In the genomic region with DNA sequence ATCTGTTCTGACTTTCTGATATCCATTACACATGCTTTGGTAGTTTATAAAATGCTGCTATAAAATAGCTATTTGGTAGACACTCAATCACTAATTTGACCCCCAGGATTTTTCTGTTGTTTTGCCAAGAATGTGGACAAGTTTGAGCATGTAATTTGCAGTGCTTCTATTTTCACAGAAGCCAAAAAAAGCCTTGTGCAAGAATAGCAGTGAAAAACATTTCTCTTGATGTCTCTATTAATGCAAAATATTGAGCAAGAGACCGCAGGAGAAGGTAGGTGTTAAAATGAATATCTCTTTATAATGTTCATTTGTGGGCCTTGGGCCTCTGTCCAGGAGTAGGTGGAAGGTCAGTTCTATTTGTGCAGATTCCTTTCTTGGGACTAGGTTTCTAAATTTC, we compare ENCODE assay signal across 33 cellular contexts. TPM values are rescaled to one million over a fixed set of nuclear protein-coding genes. Genes with fewer than 3 reads are reported as not detected.
DNase-seq lines count a peak whose midpoint lies in the region; ATAC-seq, FAIRE-seq and TF ChIP-seq lines count a peak whose summit lies in the region.
"Had no signal": no experiment of that assay in that cellular context is flagged by ENCODE, and none has a peak within 500 bp of the region (broad histone marks: within the 10 kb centered on the region; RNA-seq: fewer than 3 reads in every experiment).

No MANE protein-coding gene starts in this region.

- H3K9me3 ChIP-seq in astrocyte (ENCODE audit: insufficient read depth, low read depth, low read length) (no peaks in the 10 kb centered on the region), gastrocnemius medialis (no peaks in the 10 kb centered on the region), mucosa of descending colon (no peaks in the 10 kb centered on the region)
- H3K9me3 ChIP-seq: BLaER1, colonic mucosa, HAP-1, lower lobe of right lung, Peyer's patch, uterus had no signal

- no peaks in the 10 kb centered on the region for H3K27me3 ChIP-seq in astrocyte (ENCODE audit: insufficient read depth, low read length)
- H3K27me3 ChIP-seq in gastrocnemius medialis, result no peaks in the 10 kb centered on the region
- H3K27me3 ChIP-seq: BLaER1, colonic mucosa, Peyer's patch, uterus had no signal

- H3K4me1 ChIP-seq in astrocyte (ENCODE audit: insufficient read depth, low read length) (peaks cover 18% of the 10 kb centered on the region), gastrocnemius medialis (peaks cover 66 to 69% of the 10 kb centered on the region in 2 donors), mucosa of descending colon (ENCODE audit: low read depth) (no peaks in the 10 kb centered on the region)
- H3K4me1 ChIP-seq: colonic mucosa, HAP-1, lower lobe of right lung, Peyer's patch, uterus had no signal

- DNase-seq in EH (ENCODE audit: low read depth) (peak; percentile 55), astrocyte (ENCODE audit: low read depth) (peak; percentile 57), fibroblast of gingiva (ENCODE audit: low read depth) (peak; percentile 42), gastrocnemius medialis (no peak), NCI-H748 treated with DMSO at 0.1 percent for 48 hours (lab: John Stamatoyannopoulos, UW) (no peak), mucosa of descending colon (no peak)
- DNase-seq: activated CD4-positive, alpha-beta T cell treated with anti-CD3 and anti-CD28 coated beads for 48 hours; activated CD8-positive, alpha-beta memory T cell treated with anti-CD3 and anti-CD28 coated beads for 24 hours; activated T-cell treated with anti-CD3 and anti-CD28 coated beads for 4 hours; colonic mucosa; DMS153; effector CD8-positive, alpha-beta T cell; KG1; lower lobe of right lung; MM.1S; NCI-H1417; NCI-H2081; NCI-H226; NCI-H69; Peyer's patch; stimulated activated naive CD4-positive, alpha-beta T cell; T1000; uterus; WERI-Rb-1 had no signal

- no peaks in the 10 kb centered on the region for H3K27me3 Mint-ChIP-seq in astrocyte (ENCODE audit: low read depth, unreplicated experiment)
- H3K27me3 Mint-ChIP-seq: activated naive CD4-positive, alpha-beta T cell treated with anti-CD3 and anti-CD28 coated beads, Interleukin-2, amount 50 U/mL, for 24 hours had no signal

- no peak overlapping the region for H3K27ac ChIP-seq in astrocyte (ENCODE audit: low read depth, low read length)
- H3K27ac ChIP-seq in gastrocnemius medialis, result peak overlapping the region; percentile 80 to 89 (median 86)
- H3K27ac ChIP-seq: BLaER1, colonic mucosa, lower lobe of right lung, Peyer's patch, skin epidermis, uterus, WERI-Rb-1 had no signal

- peak overlapping the region; percentile 54 for H3K27ac Mint-ChIP-seq in astrocyte (ENCODE audit: unreplicated experiment)
- H3K27ac Mint-ChIP-seq: activated naive CD4-positive, alpha-beta T cell treated with anti-CD3 and anti-CD28 coated beads, Interleukin-2, amount 50 U/mL, for 24 hours; activated T-helper 2 cell treated with anti-CD3 and anti-CD28 coated beads, Interferon-gamma antibody, Interleukin-2, Interleukin-4, amounts not matched to agents 10 μg/mL and 5 μg/mL and 100 μg/mL, durations not matched to agents 14 hours and 24 hours and 36 hours; nephron had no signal

- in situ Hi-C loops in gastrocnemius medialis (cut with MboI; ENCODE audit: low sequenced_read_pairs in 4 of 4), result loop anchor here in 1 of 4 donors (25.0 kb wide), 1 partner anchor 134 kb away; the partner anchor contains the start of gene BACH1

- TF ChIP-seq CTCF in astrocyte (IDR thresholded peaks at IDR 0.05; ENCODE audit: insufficient read depth, low read depth, low read length) (no peak), gastrocnemius medialis (IDR thresholded peaks at IDR 0.05 in 4 of 5, conservative IDR thresholded peaks at IDR 0.05 in 1 of 5) (no peak), mucosa of descending colon (IDR thresholded peaks at IDR 0.05) (no peak)

- H3K4me1 Mint-ChIP-seq in astrocyte (ENCODE audit: low read depth, unreplicated experiment), result peaks cover 36% of the 10 kb centered on the region
- H3K4me1 Mint-ChIP-seq: activated naive CD4-positive, alpha-beta T cell treated with anti-CD3 and anti-CD28 coated beads, Interleukin-2, amount 50 U/mL, for 24 hours had no signal

- H3K4me2 ChIP-seq in astrocyte (ENCODE audit: low read length), result no peak overlapping the region
- H3K4me2 ChIP-seq: BLaER1 had no signal

- peaks cover 12% of the 10 kb centered on the region for H3K36me3 Mint-ChIP-seq in astrocyte (ENCODE audit: low read depth, unreplicated experiment)
- H3K36me3 Mint-ChIP-seq: activated naive CD4-positive, alpha-beta T cell treated with anti-CD3 and anti-CD28 coated beads, Interleukin-2, amount 50 U/mL, for 24 hours had no signal

- H3K9me3 Mint-ChIP-seq in astrocyte (ENCODE audit: unreplicated experiment), result no peaks in the 10 kb centered on the region
- H3K9me3 Mint-ChIP-seq: activated naive CD4-positive, alpha-beta T cell treated with anti-CD3 and anti-CD28 coated beads, Interleukin-2, amount 50 U/mL, for 24 hours; activated T-helper 2 cell treated with anti-CD3 and anti-CD28 coated beads, Interferon-gamma antibody, Interleukin-2, Interleukin-4, amounts not matched to agents 10 μg/mL and 5 μg/mL and 100 μg/mL, durations not matched to agents 14 hours and 24 hours and 36 hours; nephron had no signal

- TF ChIP-seq POLR2A in gastrocnemius medialis (IDR thresholded peaks at IDR 0.05) (no peak), GM18505 (IDR thresholded peaks at IDR 0.05; ENCODE audit: borderline replicate concordance, extremely low read depth, insufficient read depth, insufficient read length) (no peak)

- peaks cover 15% of the 10 kb centered on the region for H3K79me2 ChIP-seq in astrocyte (ENCODE audit: insufficient read depth, low read length)

- H3K4me3 ChIP-seq in astrocyte (ENCODE audit: insufficient read depth, low read depth, low read length) (no peak overlapping the region), gastrocnemius medialis (no peak overlapping the region), mucosa of descending colon (no peak overlapping the region)
- H3K4me3 ChIP-seq: BLaER1, colonic mucosa, GM12878, HAP-1, lower lobe of right lung, Peyer's patch, skin epidermis, uterus had no signal

- H4K20me1 ChIP-seq in astrocyte (ENCODE audit: insufficient read depth, low read length), result no peaks in the 10 kb centered on the region
- H4K20me1 ChIP-seq: BLaER1 had no signal

- no peak overlapping the region for H3K9ac ChIP-seq in astrocyte (ENCODE audit: low read length)
- H3K9ac ChIP-seq: BLaER1 had no signal

- peaks cover 14% of the 10 kb centered on the region for H3K36me3 ChIP-seq in astrocyte (ENCODE audit: insufficient read depth, low read length)
- H3K36me3 ChIP-seq in gastrocnemius medialis, result no peaks in the 10 kb centered on the region
- H3K36me3 ChIP-seq in mucosa of descending colon (ENCODE audit: low read depth), result no peaks in the 10 kb centered on the region
- H3K36me3 ChIP-seq: BLaER1, colonic mucosa, HAP-1, lower lobe of right lung, Peyer's patch, uterus, WERI-Rb-1 had no signal

- intact Hi-C loops in gastrocnemius medialis (cut with DNase I; ENCODE audit: low total_unique reads), result loop anchor here (5.0 kb wide), 1 partner anchor 149 kb away; no protein-coding TSS in a partner anchor
- intact Hi-C loops in mucosa of descending colon (cut with DNase I, micrococcal nuclease), result no loop called here

- no peak overlapping the region for H2AFZ ChIP-seq in astrocyte (ENCODE audit: low read depth, low read length)

- FAIRE-seq in astrocyte (lab: Jason Lieb, UNC), result no peak
- FAIRE-seq: frontal cortex, GM12878 had no signal

- H3K4me3 Mint-ChIP-seq in astrocyte (ENCODE audit: unreplicated experiment), result no peak overlapping the region
- H3K4me3 Mint-ChIP-seq: activated naive CD4-positive, alpha-beta T cell treated with anti-CD3 and anti-CD28 coated beads, Interleukin-2, amount 50 U/mL, for 24 hours had no signal

- no peak for ATAC-seq in gastrocnemius medialis
- no peak for ATAC-seq in GM18505 (IDR thresholded peaks at IDR 0.05; ENCODE audit: unreplicated experiment)
- ATAC-seq in mucosa of descending colon, result no peak
- ATAC-seq: GM12878, lower lobe of right lung had no signal

RNA-seq across cellular contexts. Expression of gene MAP3K7CL, which starts 22.5 kb away (rescaled TPM):
- 67.3 and 75.2 TPM in 2 replicates for total RNA-seq in astrocyte
- 10 to 100 TPM in 2 of 4 donors, 1 to 10 TPM in 1, not detected in 1; 4.3 to 17.4 (median 15.5) TPM for total RNA-seq in gastrocnemius medialis
- total RNA-seq in mucosa of descending colon, result 1 to 10 TPM; 2.2 to 7.9 (median 4.3) TPM

Comparison
In these comparisons a context has a peak if more than half of its experiments do, and no peak if none do; other contexts are left out.
1. DNase-seq: peak in EH (single experiment), astrocyte (single experiment) and fibroblast of gingiva (single experiment); none in gastrocnemius medialis (0 of 2), NCI-H748 treated with DMSO at 0.1 percent for 48 hours (single experiment) and mucosa of descending colon (0 of 3).